25 cellular contexts compared by ENCODE assay signal in genomic region chr4:47749858-47750257, GRCh38.
DNase-seq lines count a peak whose midpoint lies in the region; ATAC-seq, FAIRE-seq and TF ChIP-seq lines count a peak whose summit lies in the region.
"Had no signal": no experiment of that assay in that cellular context is flagged by ENCODE, and none has a peak within 500 bp of the region (broad histone marks: within the 10 kb centered on the region; RNA-seq: fewer than 3 reads in every experiment).

No MANE protein-coding gene starts in this region.

- no peak overlapping the region for H2AFZ ChIP-seq in HepG2 (ENCODE audit: low read length)

- no peaks in the 10 kb centered on the region for H3K36me3 ChIP-seq in cardiac muscle cell
- no peaks in the 10 kb centered on the region for H3K36me3 ChIP-seq in HepG2 (replicated peaks in 1 of 2; ENCODE audit: control insufficient read depth in 1 of 2, insufficient read depth in 2 of 2, low read length in 2 of 2)
- H3K36me3 ChIP-seq in gastroesophageal sphincter = no peaks in the 10 kb centered on the region
- H3K36me3 ChIP-seq: BLaER1 treated with 17β-estradiol and CSF1 and Interleukin-3, amounts not matched to agents 10 nM and 100 nM; HAP-1 had no signal

- no peak overlapping the region; the same call in 1 of the 2 replicates for H3K9ac ChIP-seq in HepG2 (ENCODE audit: insufficient read depth, low read depth, low read length)
- H3K9ac ChIP-seq: BLaER1 treated with 17β-estradiol and CSF1 and Interleukin-3, amounts not matched to agents 10 nM and 100 nM had no signal

- TF ChIP-seq CTCF in cardiac muscle cell (IDR thresholded peaks at IDR 0.05; ENCODE audit: low read depth, low read length) = no peak
- TF ChIP-seq CTCF in HepG2 (CRISPR knock-in tag; IDR thresholded peaks at IDR 0.05) = no peak
- no peak for TF ChIP-seq CTCF in gastroesophageal sphincter (IDR thresholded peaks at IDR 0.05)

- FAIRE-seq in HepG2 (lab: Jason Lieb, UNC) = peak; percentile 48
- FAIRE-seq: A204.1, G401.6, GM12892, GM19239, H54 had no signal

- H3K4me3 Mint-ChIP-seq in T-helper 2 cell treated with Interferon-gamma antibody and Interleukin-4, amounts not matched to agents 5 μg/mL and 100 μg/mL, for 36 hours = no peak overlapping the region
- H3K4me3 Mint-ChIP-seq: B cell; CD14-positive monocyte; CD4-positive, alpha-beta T cell; CD8-positive, alpha-beta memory T cell had no signal

- no TSS peak for BruUV-seq in HepG2 (replicated peaks; lab: Mats Ljungman, UMichigan)

- in situ Hi-C loops in HepG2 (cut with HindIII; ENCODE audit: extremely low pct_ligation_motif_present, low pct_unique_long_range_greater_than_20kb) = no loop called here

- no peak overlapping the region for H3K4me3 ChIP-seq in cardiac muscle cell
- no peak overlapping the region for H3K4me3 ChIP-seq in HepG2 (replicated peaks in 1 of 3; ENCODE audit: insufficient read depth in 1 of 3, low read depth in 2 of 3, low read length in 3 of 3)
- H3K4me3 ChIP-seq in gastroesophageal sphincter = no peak overlapping the region
- H3K4me3 ChIP-seq: BLaER1 treated with 17β-estradiol and CSF1 and Interleukin-3, amounts not matched to agents 10 nM and 100 nM; HAP-1 had no signal

- DNase-seq in cardiac muscle cell (ENCODE audit: low read depth in 1 of 2, low spot score in 1 of 2) (peak in 1 of 2 donors; percentile 18), Right ventricle myocardium inferior (ENCODE audit: missing footprints) (no peak), EH (ENCODE audit: low read depth) (peak; percentile 1), amniotic epithelial cell (ENCODE audit: low read depth) (peak; percentile 57), HepG2 (ENCODE audit: low spot score) (peak; percentile 66), NCI-H345 (lab: John Stamatoyannopoulos, UW) (no peak)
- no peak for DNase-seq in T-helper 2 cell treated with Interferon-gamma antibody and Interleukin-4, amounts not matched to agents 5 μg/mL and 100 μg/mL, for 36 hours (ENCODE audit: low spot score)
- DNase-seq: Calu3; CD4-positive, alpha-beta T cell; CD8-positive, alpha-beta memory T cell; COR-L47; DMS53; DMS79 treated with DMSO at 0.1 percent for 48 hours; GOT3 had no signal

- peaks cover 4% of the 10 kb centered on the region for H3K9me3 Mint-ChIP-seq in T-helper 2 cell treated with Interferon-gamma antibody and Interleukin-4, amounts not matched to agents 5 μg/mL and 100 μg/mL, for 36 hours

- CTCF ChIA-PET in HepG2 (lab: Yijun Ruan, JAX; ENCODE audit: low intra/inter-chr PET ratio, low total read pairs) = no interaction called here

- peaks cover 4% of the 10 kb centered on the region for H3K27me3 Mint-ChIP-seq in T-helper 2 cell treated with Interferon-gamma antibody and Interleukin-4, amounts not matched to agents 5 μg/mL and 100 μg/mL, for 36 hours (ENCODE audit: low read depth)

- H4K20me1 ChIP-seq in HepG2 (ENCODE audit: insufficient read depth, low read length) = no peaks in the 10 kb centered on the region
- H4K20me1 ChIP-seq: BLaER1 treated with 17β-estradiol and CSF1 and Interleukin-3, amounts not matched to agents 10 nM and 100 nM had no signal

- POLR2A ChIA-PET in HepG2 (lab: Yijun Ruan, JAX) = no interaction called here

- WGBS in HepG2 (ENCODE audit: low lambda C conversion rate) = 0% methylated on average over 4 of the region's 4 CpGs
- WGBS in gastroesophageal sphincter (ENCODE audit: low coverage in 1 of 2), 2 donors = 77 to 84% methylated on average over 3 to 4 of the region's 4 CpGs

- H3K27ac Mint-ChIP-seq in T-helper 2 cell treated with Interferon-gamma antibody and Interleukin-4, amounts not matched to agents 5 μg/mL and 100 μg/mL, for 36 hours = no peak overlapping the region
- H3K27ac Mint-ChIP-seq: B cell; CD14-positive monocyte; CD4-positive, alpha-beta T cell; CD8-positive, alpha-beta memory T cell had no signal

- H3K4me2 ChIP-seq in HepG2 (ENCODE audit: low read depth, low read length) = peak overlapping the region; percentile 56

- H3K27me3 ChIP-seq in cardiac muscle cell (no peaks in the 10 kb centered on the region), HepG2 (ENCODE audit: control insufficient read depth in 1 of 2, insufficient read depth in 2 of 2, low read length in 2 of 2) (no peaks in the 10 kb centered on the region), gastroesophageal sphincter (no peaks in the 10 kb centered on the region)
- H3K27me3 ChIP-seq: BLaER1 treated with 17β-estradiol and CSF1 and Interleukin-3, amounts not matched to agents 10 nM and 100 nM had no signal

- intact Hi-C loops in Right ventricle myocardium inferior (cut with DNase I) = loop anchor here (2.0 to 5.0 kb wide), 3 partner anchors 35 to 81 kb away; no protein-coding TSS in a partner anchor
- intact Hi-C loops in HepG2 (cut with micrococcal nuclease; ENCODE audit: unreplicated experiment) = loop anchor here (1.0 to 5.0 kb wide), 2 partner anchors 17 to 37 kb away; no protein-coding TSS in a partner anchor

- ATAC-seq in Right ventricle myocardium inferior (no peak), HepG2 (peak; percentile 78), gastroesophageal sphincter (no peak)

- H3K27ac ChIP-seq in cardiac muscle cell (peak overlapping the region; percentile 96), HepG2 (ENCODE audit: extremely low read length, insufficient read depth, low read length) (no peak overlapping the region), gastroesophageal sphincter (no peak overlapping the region)
- H3K27ac ChIP-seq: 22Rv1; BLaER1 treated with 17β-estradiol and CSF1 and Interleukin-3, amounts not matched to agents 10 nM and 100 nM had no signal

- no peaks in the 10 kb centered on the region for H3K79me2 ChIP-seq in HepG2 (ENCODE audit: insufficient read depth, low read length)

- TF ChIP-seq POLR2A in HepG2 (IDR thresholded peaks at IDR 0.05; ENCODE audit: insufficient read depth in 1 of 2, low read depth in 2 of 2, low read length in 2 of 2) (no peak), gastroesophageal sphincter (IDR thresholded peaks at IDR 0.05) (no peak)

- no peak for TF ChIP-seq RAD21 in HepG2 (CRISPR knock-in tag; IDR thresholded peaks at IDR 0.05)

- H3K9me3 ChIP-seq in cardiac muscle cell (ENCODE audit: low read depth) (no peaks in the 10 kb centered on the region), HepG2 (ENCODE audit: low read length) (no peaks in the 10 kb centered on the region), gastroesophageal sphincter (no peaks in the 10 kb centered on the region)

- H3K4me1 Mint-ChIP-seq in T-helper 2 cell treated with Interferon-gamma antibody and Interleukin-4, amounts not matched to agents 5 μg/mL and 100 μg/mL, for 36 hours (ENCODE audit: low read depth) = no peaks in the 10 kb centered on the region
- H3K4me1 Mint-ChIP-seq: B cell; CD8-positive, alpha-beta memory T cell had no signal

- TF ChIP-seq EP300 in HepG2 (IDR thresholded peaks at IDR 0.05; ENCODE audit: low read depth in 2 of 2, low read length in 2 of 2) (peak in 1 of 2 experiments; percentile 86; a peak in 2 of 4 replicates), HepG2 (CRISPR knock-in tag; IDR thresholded peaks at IDR 0.05; ENCODE audit: borderline replicate concordance) (no peak), gastroesophageal sphincter (IDR thresholded peaks at IDR 0.05) (no peak)

- no peaks in the 10 kb centered on the region for H3K36me3 Mint-ChIP-seq in T-helper 2 cell treated with Interferon-gamma antibody and Interleukin-4, amounts not matched to agents 5 μg/mL and 100 μg/mL, for 36 hours (ENCODE audit: low read depth)
- H3K36me3 Mint-ChIP-seq: CD14-positive monocyte; CD8-positive, alpha-beta memory T cell had no signal

- H3K4me1 ChIP-seq in cardiac muscle cell (ENCODE audit: low read depth) (peaks cover 69% of the 10 kb centered on the region), HepG2 (ENCODE audit: insufficient read depth, low read length) (peaks cover 24% of the 10 kb centered on the region), gastroesophageal sphincter (peaks cover 0 to 4% (median 0%) of the 10 kb centered on the region in 3 donors)

TF ChIP-seq in HepG2, 621 proteins besides CTCF, POLR2A, EP300 and RAD21 (continues in another document):
- TF ChIP-seq ZFP1 (CRISPR knock-in tag; IDR thresholded peaks at IDR 0.05) (no peak), NFYC (CRISPR knock-in tag; IDR thresholded peaks at IDR 0.05) (no peak), PTBP1 (IDR thresholded peaks at IDR 0.05; ENCODE audit: low read depth, low read length, poor library complexity, severe bottlenecking) (no peak), ZNF878 (CRISPR knock-in tag; IDR thresholded peaks at IDR 0.05) (no peak), PAXIP1 (CRISPR knock-in tag; conservative IDR thresholded peaks at IDR 0.05) (0 out of 2 replicates have a peak, but pooled peaks have one; percentile 15), SRF (IDR thresholded peaks at IDR 0.05; ENCODE audit: low read depth, low read length) (0 out of 2 replicates have a peak, but pooled peaks have one; percentile 8), CBX2 (IDR thresholded peaks at IDR 0.05; ENCODE audit: low read depth, low read length) (no peak), CBX2 (CRISPR knock-in tag; IDR thresholded peaks at IDR 0.05; ENCODE audit: low read depth) (no peak), THAP11 (CRISPR knock-in tag; IDR thresholded peaks at IDR 0.05) (0 out of 2 replicates have a peak, but pooled peaks have one; percentile 29), AGO2 (optimal IDR thresholded peaks at IDR 0.05; ENCODE audit: low read depth, low read length) (no peak), ZNF614 (CRISPR knock-in tag; IDR thresholded peaks at IDR 0.05; ENCODE audit: borderline replicate concordance) (no peak), CEBPG (CRISPR knock-in tag; IDR thresholded peaks at IDR 0.05) (peak; percentile 69)

Comparison
In these comparisons a context has a peak if more than half of its experiments do, and no peak if none do; other contexts are left out.
1. DNase-seq: peak in EH (single experiment), amniotic epithelial cell (single experiment) and HepG2 (single experiment); none in Right ventricle myocardium inferior (single experiment), T-helper 2 cell treated with Interferon-gamma antibody and Interleukin-4, amounts not matched to agents 5 μg/mL and 100 μg/mL, for 36 hours (single experiment) and NCI-H345 (single experiment).